ENCODE assay signal across 16 cellular contexts in the genomic region with DNA sequence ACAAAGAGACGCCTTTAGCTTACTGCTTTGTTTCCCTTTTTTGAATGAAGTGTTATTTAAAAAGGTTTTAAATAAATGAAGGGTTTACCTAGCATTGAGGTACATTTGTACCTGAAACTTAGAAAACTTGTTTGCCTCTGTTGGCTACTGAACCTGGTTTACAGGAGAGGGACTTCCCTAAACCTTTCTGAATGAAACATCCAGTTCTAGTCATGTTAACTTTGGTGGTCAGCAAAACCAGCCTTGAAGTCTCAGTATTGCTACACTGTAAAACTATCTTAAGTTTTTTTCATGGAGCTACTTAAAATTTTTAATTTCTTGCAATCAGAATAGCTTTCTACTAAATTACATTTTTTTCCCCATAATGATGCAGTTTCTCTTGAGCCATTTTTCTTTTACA. TPM values are rescaled to one million over a fixed set of nuclear protein-coding genes. Genes with fewer than 3 reads are reported as not detected.
DNase-seq lines count a peak whose midpoint lies in the region; ATAC-seq, FAIRE-seq and TF ChIP-seq lines count a peak whose summit lies in the region.
"Had no signal": no experiment of that assay in that cellular context is flagged by ENCODE, and none has a peak within 500 bp of the region (broad histone marks: within the 10 kb centered on the region; RNA-seq: fewer than 3 reads in every experiment).

No MANE protein-coding gene starts in this region.

- no peak overlapping the region for H4K91ac ChIP-seq in neuronal stem cell (ENCODE audit: low read depth, low read length, poor library complexity)

- FAIRE-seq in G401.6 (lab: Jason Lieb, UNC): peak; percentile 25
- FAIRE-seq in frontal cortex (lab: Jason Lieb, UNC): no peak
- FAIRE-seq: colon had no signal

- no peak overlapping the region for H3K4me2 ChIP-seq in neuronal stem cell (ENCODE audit: insufficient read depth, low read length, poor library complexity, severe bottlenecking)

- ATAC-seq in HG03159 (IDR thresholded peaks at IDR 0.05; ENCODE audit: unreplicated experiment): peak; percentile 66
- no peak for ATAC-seq in HG02678 (IDR thresholded peaks at IDR 0.05; ENCODE audit: unreplicated experiment)
- ATAC-seq: activated CD4-positive, alpha-beta T cell treated with anti-CD3 and anti-CD28 coated beads for 36 hours had no signal

- H3K4ac ChIP-seq in neuronal stem cell (ENCODE audit: low read length): no peak overlapping the region

- no peak overlapping the region for H3K18ac ChIP-seq in neuronal stem cell (ENCODE audit: low read length)

- H3K27ac ChIP-seq in brain microvascular endothelial cell: peak overlapping the region; percentile 80
- H3K27ac ChIP-seq in neuronal stem cell (replicated peaks; ENCODE audit: low read length): no peak overlapping the region

- no peaks in the 10 kb centered on the region for H3K9me3 ChIP-seq in neuronal stem cell (replicated peaks in 1 of 2; ENCODE audit: control insufficient read depth in 2 of 2, insufficient read depth in 1 of 2, low read depth in 1 of 2, low read length in 2 of 2)

- H3K4me3 Mint-ChIP-seq in neural crest cell: no peak overlapping the region
- H3K4me3 Mint-ChIP-seq: activated CD4-positive, alpha-beta T cell treated with anti-CD3 and anti-CD28 coated beads for 36 hours; activated naive CD4-positive, alpha-beta T cell treated with anti-CD3 and anti-CD28 coated beads for 36 hours; CD8-positive, alpha-beta memory T cell; nephron had no signal

- no peak overlapping the region for H3K9ac ChIP-seq in neuronal stem cell (ENCODE audit: low read depth, low read length, poor library complexity)

- H2AFZ ChIP-seq in neuronal stem cell (ENCODE audit: low read length): no peak overlapping the region

- H3K4me1 Mint-ChIP-seq in neural crest cell: peaks cover 70% of the 10 kb centered on the region
- H3K4me1 Mint-ChIP-seq: activated CD4-positive, alpha-beta T cell treated with anti-CD3 and anti-CD28 coated beads for 36 hours; CD8-positive, alpha-beta memory T cell had no signal

- H3K27me3 Mint-ChIP-seq in neural crest cell (ENCODE audit: low read depth): no peaks in the 10 kb centered on the region
- H3K27me3 Mint-ChIP-seq: activated CD4-positive, alpha-beta T cell treated with anti-CD3 and anti-CD28 coated beads for 36 hours had no signal

- TF ChIP-seq CTCF in brain microvascular endothelial cell (IDR thresholded peaks at IDR 0.05; ENCODE audit: low read depth, low read length, missing control alignments): no peak
- TF ChIP-seq CTCF in neural crest cell (conservative IDR thresholded peaks at IDR 0.05): no peak

- no peak overlapping the region for H4K8ac ChIP-seq in neuronal stem cell (ENCODE audit: low read depth, low read length)

- H2BK5ac ChIP-seq in neuronal stem cell (ENCODE audit: low read length): no peak overlapping the region

- no peaks in the 10 kb centered on the region for H3K79me1 ChIP-seq in neuronal stem cell (ENCODE audit: low read depth, low read length)

- H3K4me1 ChIP-seq in neuronal stem cell (ENCODE audit: control insufficient read depth in 2 of 2, insufficient read depth in 1 of 2, low read depth in 1 of 2, low read length in 2 of 2): peaks cover 19 to 40% of the 10 kb centered on the region in 2 donors

- in situ Hi-C loops in brain microvascular endothelial cell (cut with HindIII; ENCODE audit: low pct_ligation_motif_present, low sequenced_read_pairs): no loop called here

- H3K14ac ChIP-seq in neuronal stem cell (ENCODE audit: low read length): no peak overlapping the region

- WGBS in neuronal stem cell (ENCODE audit: extremely low coverage in 2 of 2, insufficient read length in 2 of 2, insufficient replicate concordance in 1 of 2), 2 donors: no CpG with 5 or more reads among the region's 1 CpG

- no peak overlapping the region for H2AK5ac ChIP-seq in neuronal stem cell (ENCODE audit: low read depth, low read length)

- H2BK15ac ChIP-seq in neuronal stem cell (ENCODE audit: low read length): no peak overlapping the region

- H3K36me3 ChIP-seq in brain microvascular endothelial cell (replicated peaks) (no peaks in the 10 kb centered on the region), neuronal stem cell (replicated peaks in 1 of 2; ENCODE audit: control insufficient read depth in 2 of 2, insufficient read depth in 2 of 2, low read length in 2 of 2) (no peaks in the 10 kb centered on the region)

- H3K27me3 ChIP-seq in brain microvascular endothelial cell (replicated peaks) (no peaks in the 10 kb centered on the region), neuronal stem cell (ENCODE audit: control insufficient read depth in 3 of 3, insufficient read depth in 3 of 3, low read depth in 1 of 3, low read length in 3 of 3) (no peaks in the 10 kb centered on the region)

- H3K4me3 ChIP-seq in brain microvascular endothelial cell (ENCODE audit: low read depth, low read length): no peak overlapping the region
- H3K4me3 ChIP-seq in neuronal stem cell (ENCODE audit: low read length in 2 of 2): no peak overlapping the region

- H3K36me3 Mint-ChIP-seq in neural crest cell (ENCODE audit: low read depth): peaks cover 4% of the 10 kb centered on the region
- H3K36me3 Mint-ChIP-seq: CD8-positive, alpha-beta memory T cell had no signal

- H2BK120ac ChIP-seq in neuronal stem cell (ENCODE audit: low read depth, low read length): no peak overlapping the region

- no peak overlapping the region for H2BK12ac ChIP-seq in neuronal stem cell (ENCODE audit: low read length)

- no peak overlapping the region for H3K23ac ChIP-seq in neuronal stem cell (ENCODE audit: low read depth, low read length, poor library complexity)

- H3K27ac Mint-ChIP-seq in neural crest cell (ENCODE audit: unreplicated experiment): peak overlapping the region; percentile 47
- H3K27ac Mint-ChIP-seq: activated CD4-positive, alpha-beta T cell treated with anti-CD3 and anti-CD28 coated beads for 36 hours; activated naive CD4-positive, alpha-beta T cell treated with anti-CD3 and anti-CD28 coated beads for 36 hours; CD8-positive, alpha-beta memory T cell had no signal

- DNase-seq in brain microvascular endothelial cell: no peak
- DNase-seq in neural crest cell (ENCODE audit: low read depth, low spot score): no peak
- DNase-seq in COLO668 (lab: John Stamatoyannopoulos, UW; ENCODE audit: unreplicated experiment): no peak
- DNase-seq in neuronal stem cell (ENCODE audit: low spot score): no peak
- no peak for DNase-seq in frontal cortex (ENCODE audit: low spot score in 2 of 2)
- DNase-seq: activated CD4-positive, alpha-beta T cell treated with anti-CD3 and anti-CD28 coated beads for 36 hours; activated naive CD4-positive, alpha-beta T cell treated with anti-CD3 and anti-CD28 coated beads for 36 hours; CD8-positive, alpha-beta memory T cell; NCI-H1694 treated with DMSO at 0.1 percent for 48 hours; SHP77 treated with DMSO at 0.1 percent for 48 hours; T-helper 9 cell had no signal

- no peaks in the 10 kb centered on the region for H3K9me3 Mint-ChIP-seq in neural crest cell
- H3K9me3 Mint-ChIP-seq: activated naive CD4-positive, alpha-beta T cell treated with anti-CD3 and anti-CD28 coated beads for 36 hours; CD8-positive, alpha-beta memory T cell had no signal

RNA-seq across cellular contexts. Expression of a gene that starts 38.2 kb away (rescaled TPM):
- 47.0 and 50.5 TPM in 2 replicates for total RNA-seq in neural crest cell
- polyA plus RNA-seq in neuronal stem cell (2013, experiment 1 of 2): 36.0 TPM
- 35.9 TPM for polyA plus RNA-seq in neuronal stem cell (2013, experiment 2 of 2)
- total RNA-seq in frontal cortex: 19.2 TPM
- polyA plus RNA-seq: CD8-positive, alpha-beta memory T cell had no signal
